In the genomic region with DNA sequence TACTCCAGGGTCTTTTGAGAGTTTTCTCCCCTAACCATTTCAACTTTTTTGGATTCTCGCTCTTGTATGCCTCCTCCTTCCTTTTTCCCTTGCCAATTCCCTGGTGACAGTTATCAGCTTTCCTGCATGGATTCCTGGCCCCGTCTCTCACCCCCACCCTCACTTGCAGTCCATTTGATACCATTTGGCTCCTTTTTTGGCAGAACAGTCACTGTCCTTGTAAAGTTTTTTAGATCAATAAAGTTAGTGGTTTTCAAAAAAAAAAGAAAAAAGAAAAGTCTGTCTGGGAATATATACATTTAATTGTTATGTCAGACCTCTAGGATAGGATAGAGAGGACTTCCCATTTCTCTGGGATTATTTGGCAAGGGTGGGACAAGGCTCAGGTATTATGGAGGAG, we compare ENCODE assay signal across 15 cellular contexts. TPM values are rescaled to one million over a fixed set of nuclear protein-coding genes. Genes with fewer than 3 reads are reported as not detected.
DNase-seq lines count a peak whose midpoint lies in the region; ATAC-seq and TF ChIP-seq lines count a peak whose summit lies in the region.
"Had no signal": no experiment of that assay in that cellular context is flagged by ENCODE, and none has a peak within 500 bp of the region (broad histone marks: within the 10 kb centered on the region; RNA-seq: fewer than 3 reads in every experiment).

No MANE protein-coding gene starts in this region.

- H3K9me3 ChIP-seq in muscle layer of duodenum (ENCODE audit: control insufficient read depth in 1 of 2, low read length in 2 of 2) = no peaks in the 10 kb centered on the region
- no peaks in the 10 kb centered on the region for H3K9me3 ChIP-seq in thoracic aorta

- H3K4me1 ChIP-seq in muscle layer of duodenum (ENCODE audit: control insufficient read depth in 1 of 2, insufficient read depth in 2 of 2, low read length in 2 of 2) (peaks cover 47 to 61% of the 10 kb centered on the region in 2 donors), thoracic aorta (ENCODE audit: control insufficient read depth in 1 of 2, low read depth in 2 of 2) (peaks cover 71 to 98% of the 10 kb centered on the region in 2 donors)

- DNase-seq in HFFc6 = no peak
- DNase-seq in thoracic aorta (ENCODE audit: low spot score) = no peak
- DNase-seq in dedifferentiated amniotic fluid mesenchymal stem cell (ENCODE audit: extremely low spot score) = no peak
- DNase-seq in activated CD8-positive, alpha-beta memory T cell treated with anti-CD3 and anti-CD28 coated beads, Interleukin-2, amount 50 U/mL, for 48 hours = no peak
- DNase-seq: activated CD4-positive, alpha-beta T cell treated with anti-CD3 and anti-CD28 coated beads, Interleukin-2, amount 10 ng/mL, durations not matched to agents 24 days and 14 days; activated effector memory CD4-positive, alpha-beta T cell treated with Interleukin-2 at 50 U/mL for 16 hours; KBM-7; NCI-H2029 treated with DMSO at 0.1 percent for 48 hours; stimulated activated CD4-positive, alpha-beta T cell treated with anti-CD3 and anti-CD28 coated beads, Interleukin-1b, Interleukin-23, amount 100 ng/mL, for 48 hours; T-helper 1 cell had no signal

- H3K4me3 Mint-ChIP-seq in HFFc6 (peak overlapping the region; percentile 2; the same call in 1 of the 2 replicates), brain (peak overlapping the region in 1 of 5 experiments; percentile 14)
- H3K4me3 Mint-ChIP-seq: activated CD4-positive, alpha-beta T cell treated with anti-CD3 and anti-CD28 coated beads, Interleukin-2, amount 10 ng/mL, durations not matched to agents 24 days and 14 days; neural crest cell; stimulated activated effector memory CD8-positive, alpha-beta T cell treated with anti-CD3 and anti-CD28 coated beads, Interleukin-12 subunit alpha, Interleukin-12 subunit beta, amount 100 ng/mL, for 72 hours had no signal

- no peaks in the 10 kb centered on the region for H3K9me3 Mint-ChIP-seq in HFFc6
- H3K9me3 Mint-ChIP-seq in brain = no peaks in the 10 kb centered on the region
- H3K9me3 Mint-ChIP-seq: activated CD4-positive, alpha-beta T cell treated with anti-CD3 and anti-CD28 coated beads, Interleukin-2, amount 10 ng/mL, durations not matched to agents 24 days and 14 days; neural crest cell; stimulated activated effector memory CD8-positive, alpha-beta T cell treated with anti-CD3 and anti-CD28 coated beads, Interleukin-12 subunit alpha, Interleukin-12 subunit beta, amount 100 ng/mL, for 72 hours had no signal

- H3K27ac ChIP-seq in muscle layer of duodenum (ENCODE audit: low read length) (peak overlapping the region; percentile 86), thoracic aorta (peak overlapping the region; percentile 92 to 97)

- no peak for ATAC-seq in thoracic aorta (ENCODE audit: insufficient number of reproducible peaks, low FRiP score, low read depth)
- ATAC-seq in HG02798 (IDR thresholded peaks at IDR 0.05; ENCODE audit: poor library complexity, unreplicated experiment) = no peak
- ATAC-seq: stimulated activated effector memory CD8-positive, alpha-beta T cell treated with anti-CD3 and anti-CD28 coated beads, Interleukin-12 subunit alpha, Interleukin-12 subunit beta, amount 100 ng/mL, for 72 hours had no signal

- TF ChIP-seq CTCF in HFFc6 (IDR thresholded peaks at IDR 0.05) (no peak), brain (conservative IDR thresholded peaks at IDR 0.05) (no peak), thoracic aorta (IDR thresholded peaks at IDR 0.05) (no peak)

- H3K27ac Mint-ChIP-seq in HFFc6 (peak overlapping the region; percentile 58), brain (peak overlapping the region in 4 of 5 experiments; percentile 4 to 92 (median 75))
- H3K27ac Mint-ChIP-seq: activated CD4-positive, alpha-beta T cell treated with anti-CD3 and anti-CD28 coated beads, Interleukin-2, amount 10 ng/mL, durations not matched to agents 24 days and 14 days; stimulated activated effector memory CD8-positive, alpha-beta T cell treated with anti-CD3 and anti-CD28 coated beads, Interleukin-12 subunit alpha, Interleukin-12 subunit beta, amount 100 ng/mL, for 72 hours had no signal

- H3K36me3 ChIP-seq in muscle layer of duodenum (ENCODE audit: control insufficient read depth in 1 of 2, insufficient read depth in 2 of 2, low read length in 2 of 2) (no peaks in the 10 kb centered on the region), thoracic aorta (no peaks in the 10 kb centered on the region)

- H3K27me3 Mint-ChIP-seq in HFFc6 (ENCODE audit: insufficient read depth) (peaks cover 7% of the 10 kb centered on the region), brain (no peaks in the 10 kb centered on the region)
- H3K27me3 Mint-ChIP-seq: activated CD4-positive, alpha-beta T cell treated with anti-CD3 and anti-CD28 coated beads, Interleukin-2, amount 10 ng/mL, durations not matched to agents 24 days and 14 days had no signal

- no peaks in the 10 kb centered on the region for H3K27me3 ChIP-seq in muscle layer of duodenum (ENCODE audit: low read depth, low read length)
- no peaks in the 10 kb centered on the region for H3K27me3 ChIP-seq in thoracic aorta (replicated peaks; ENCODE audit: insufficient read depth)

- H3K4me1 Mint-ChIP-seq in HFFc6 (ENCODE audit: low read depth) (peaks cover 96% of the 10 kb centered on the region), brain (peaks cover 85% of the 10 kb centered on the region)
- H3K4me1 Mint-ChIP-seq: stimulated activated effector memory CD8-positive, alpha-beta T cell treated with anti-CD3 and anti-CD28 coated beads, Interleukin-12 subunit alpha, Interleukin-12 subunit beta, amount 100 ng/mL, for 72 hours had no signal

- H3K4me3 ChIP-seq in muscle layer of duodenum (ENCODE audit: low read depth in 1 of 2, low read length in 2 of 2) (peak overlapping the region in 1 of 2 donors; percentile 42), thoracic aorta (peak overlapping the region; percentile 30)

- H3K36me3 Mint-ChIP-seq in HFFc6 (ENCODE audit: low read depth) = peaks cover 23% of the 10 kb centered on the region
- H3K36me3 Mint-ChIP-seq in brain = peaks cover 3% of the 10 kb centered on the region
- H3K36me3 Mint-ChIP-seq: stimulated activated effector memory CD8-positive, alpha-beta T cell treated with anti-CD3 and anti-CD28 coated beads, Interleukin-12 subunit alpha, Interleukin-12 subunit beta, amount 100 ng/mL, for 72 hours had no signal

RNA-seq across cellular contexts. Expression of a gene that starts 42.1 kb away (rescaled TPM):
- total RNA-seq in HFFc6 (2021; fragmentation: NEBNext Ultra II Directional; extraction: Animal tissue kit (Norgen Biotek cat#: 25700)) = 100 to 1,000 TPM; 749 to 847 (median 825) TPM
- 84.2 TPM for polyA plus RNA-seq in brain (ENCODE audit: insufficient read depth, low read depth, low replicate concordance)
- total RNA-seq in thoracic aorta = 1,000 to 10,000 TPM; 1,201 to 1,291 TPM
